In the genomic region with DNA sequence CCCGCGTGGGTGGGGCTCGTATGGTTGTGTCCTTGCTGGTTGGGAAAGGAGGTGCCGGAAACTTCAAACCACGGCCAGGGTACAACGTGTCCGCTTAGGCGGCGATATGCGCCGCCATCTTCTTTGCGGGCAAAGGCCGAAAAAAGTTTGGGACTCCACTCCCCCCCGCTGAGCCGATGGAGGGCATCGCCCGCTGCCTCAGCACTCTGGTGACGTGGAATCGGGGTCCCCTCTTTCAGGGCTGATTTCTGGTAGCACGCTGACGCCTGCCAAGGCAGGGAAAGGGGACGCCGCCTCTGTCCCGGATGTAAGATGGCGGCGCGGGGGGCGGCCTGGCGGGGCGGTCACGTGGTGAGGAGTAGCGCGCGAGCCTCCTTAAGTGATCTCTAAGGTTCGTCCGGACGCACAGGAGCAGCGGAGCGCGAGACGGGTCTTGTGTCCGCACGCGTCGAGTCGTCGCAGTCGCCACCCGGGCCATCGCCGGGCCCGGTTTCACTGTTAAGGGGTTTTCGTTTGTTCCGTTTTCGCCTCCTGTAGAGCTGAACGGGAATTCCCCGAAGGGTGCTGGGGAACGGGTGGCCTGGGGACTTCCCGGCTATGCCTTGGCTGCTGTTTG, we compare ENCODE assay signal across 8 cellular contexts.
A peak's percentile ranks its signal among the peaks of the same experiment; 100 is the strongest.
DNase-seq lines count a peak whose midpoint lies in the region; ATAC-seq and TF ChIP-seq lines count a peak whose summit lies in the region.

No MANE protein-coding gene starts in this region.

- peaks cover 28% of the 10 kb centered on the region for H3K36me3 ChIP-seq in DOHH2 (ENCODE audit: control insufficient read depth, low read length)
- no peaks in the 10 kb centered on the region for H3K36me3 ChIP-seq in GM23338 (ENCODE audit: insufficient read depth)

- no peaks in the 10 kb centered on the region for H3K9me3 ChIP-seq in DOHH2 (ENCODE audit: control insufficient read depth, insufficient read depth, low read length)

- no peaks in the 10 kb centered on the region for H3K9me3 Mint-ChIP-seq in GM23338
- H3K9me3 Mint-ChIP-seq in activated T-helper 17 cell treated with anti-CD3 and anti-CD28 coated beads, Interleukin-2, amount 50 U/mL, for 72 hours, result no peaks in the 10 kb centered on the region
- H3K9me3 Mint-ChIP-seq in natural killer cell treated with Interleukin-12 subunit alpha and Interleukin-12 subunit beta and Interleukin-15 and Interleukin-18, amount 100 ng/mL, for 72 hours, result no peaks in the 10 kb centered on the region

- H3K27ac ChIP-seq in DOHH2 (ENCODE audit: low read depth, low read length) (peak overlapping the region; percentile 96), GM23338 (ENCODE audit: low read depth) (peak overlapping the region; percentile 98)

- H3F3A ChIP-seq in DOHH2 (ENCODE audit: control insufficient read depth, insufficient read depth), result peaks cover 9% of the 10 kb centered on the region
- H3F3A ChIP-seq in GM23338 (replicated peaks; ENCODE audit: low read depth), result no peaks in the 10 kb centered on the region

- H3K27ac Mint-ChIP-seq in GM23338, result peak overlapping the region; percentile 98
- peak overlapping the region; percentile 99 for H3K27ac Mint-ChIP-seq in activated T-helper 17 cell treated with anti-CD3 and anti-CD28 coated beads, Interleukin-2, amount 50 U/mL, for 72 hours
- peak overlapping the region; percentile 100 for H3K27ac Mint-ChIP-seq in natural killer cell treated with Interleukin-12 subunit alpha and Interleukin-12 subunit beta and Interleukin-15 and Interleukin-18, amount 100 ng/mL, for 72 hours

- H3K9me2 ChIP-seq in DOHH2 (replicated peaks; ENCODE audit: control insufficient read depth, low read length), result no peaks in the 10 kb centered on the region
- H3K9me2 ChIP-seq in GM23338 (ENCODE audit: insufficient read depth), result no peaks in the 10 kb centered on the region

- H3K4me3 ChIP-seq in DOHH2 (ENCODE audit: low read length) (peak overlapping the region; percentile 93), GM23338 (peak overlapping the region; percentile 74)

- peaks cover 43% of the 10 kb centered on the region for H3K4me1 ChIP-seq in DOHH2 (ENCODE audit: control insufficient read depth, low read length)
- H3K4me1 ChIP-seq in GM23338 (ENCODE audit: insufficient read depth), result peaks cover 26% of the 10 kb centered on the region

- no peak for TF ChIP-seq CTCF in DOHH2 (IDR thresholded peaks at IDR 0.05; ENCODE audit: low read depth, low read length, poor library complexity, severe bottlenecking)
- TF ChIP-seq CTCF in GM23338 (conservative IDR thresholded peaks at IDR 0.05; ENCODE audit: low read depth in 2 of 2), result no peak

- H3K4me1 Mint-ChIP-seq in GM23338, result peaks cover 43% of the 10 kb centered on the region
- H3K4me1 Mint-ChIP-seq in activated T-helper 17 cell treated with anti-CD3 and anti-CD28 coated beads, Interleukin-2, amount 50 U/mL, for 72 hours, result peaks cover 22% of the 10 kb centered on the region
- peaks cover 30 to 50% of the 10 kb centered on the region in 2 donors for H3K4me1 Mint-ChIP-seq in natural killer cell treated with Interleukin-12 subunit alpha and Interleukin-12 subunit beta and Interleukin-15 and Interleukin-18, amount 100 ng/mL, for 72 hours (ENCODE audit: low read depth in 2 of 2)

- peak overlapping the region; percentile 70 for H3K4me2 ChIP-seq in DOHH2 (ENCODE audit: low read length)
- peak overlapping the region; percentile 94 for H3K4me2 ChIP-seq in GM23338

- no peaks in the 10 kb centered on the region for H3K27me3 ChIP-seq in DOHH2 (ENCODE audit: control insufficient read depth, low read length)
- H3K27me3 ChIP-seq in GM23338 (ENCODE audit: insufficient read depth), result no peaks in the 10 kb centered on the region

- peak; percentile 70 for ATAC-seq in GM23338
- ATAC-seq in activated T-helper 17 cell treated with anti-CD3 and anti-CD28 coated beads, Interleukin-2, amount 50 U/mL, for 72 hours (replicated peaks), result peak; percentile 73
- peak; percentile 81 to 83 for ATAC-seq in natural killer cell treated with Interleukin-12 subunit alpha and Interleukin-12 subunit beta and Interleukin-15 and Interleukin-18, amount 100 ng/mL, for 72 hours

- no peaks in the 10 kb centered on the region; the same call in 2 of the 3 replicates for H3K36me3 Mint-ChIP-seq in GM23338 (ENCODE audit: low read depth)
- peaks cover 21% of the 10 kb centered on the region for H3K36me3 Mint-ChIP-seq in activated T-helper 17 cell treated with anti-CD3 and anti-CD28 coated beads, Interleukin-2, amount 50 U/mL, for 72 hours (ENCODE audit: low read depth)
- no peaks in the 10 kb centered on the region for H3K36me3 Mint-ChIP-seq in natural killer cell treated with Interleukin-12 subunit alpha and Interleukin-12 subunit beta and Interleukin-15 and Interleukin-18, amount 100 ng/mL, for 72 hours

- DNase-seq in GM23338 (ENCODE audit: low spot score) (peak; percentile 95), Kasumi-1 (lab: John Stamatoyannopoulos, UW) (peak; percentile 89), RKO (ENCODE audit: low spot score) (peak; percentile 94), fibroblast of peridontal ligament (ENCODE audit: extremely low read depth) (peak; percentile 89)
- DNase-seq in natural killer cell treated with Interleukin-12 subunit alpha and Interleukin-12 subunit beta and Interleukin-15 and Interleukin-18, amount 100 ng/mL, for 72 hours (ENCODE audit: low spot score), result peak; percentile 93
- DNase-seq in stimulated activated naive CD4-positive, alpha-beta T cell treated with Interleukin-2 at 50 U/mL for 16 hours (lab: John Stamatoyannopoulos, UW), result peak; percentile 91

- H4K20me1 ChIP-seq in DOHH2 (ENCODE audit: control insufficient read depth, insufficient read depth, low read depth, low read length) (0 out of 2 replicates have a peak, but pooled peaks cover 4% of the 10 kb centered on the region), GM23338 (replicated peaks; ENCODE audit: insufficient read depth) (no peaks in the 10 kb centered on the region; the same call in 1 of the 2 replicates)

- H3K79me2 ChIP-seq in DOHH2 (ENCODE audit: control insufficient read depth, low read length) (peaks cover 38% of the 10 kb centered on the region), GM23338 (replicated peaks; ENCODE audit: insufficient read depth) (peaks cover 39% of the 10 kb centered on the region)

- H3K4me3 Mint-ChIP-seq in GM23338, result peak overlapping the region; percentile 84
- peak overlapping the region; percentile 96 for H3K4me3 Mint-ChIP-seq in activated T-helper 17 cell treated with anti-CD3 and anti-CD28 coated beads, Interleukin-2, amount 50 U/mL, for 72 hours
- peak overlapping the region; percentile 91 for H3K4me3 Mint-ChIP-seq in natural killer cell treated with Interleukin-12 subunit alpha and Interleukin-12 subunit beta and Interleukin-15 and Interleukin-18, amount 100 ng/mL, for 72 hours

- peaks cover 12% of the 10 kb centered on the region for H3K27me3 Mint-ChIP-seq in GM23338 (ENCODE audit: insufficient read depth, low read depth, poor library complexity)
- no peaks in the 10 kb centered on the region for H3K27me3 Mint-ChIP-seq in activated T-helper 17 cell treated with anti-CD3 and anti-CD28 coated beads, Interleukin-2, amount 50 U/mL, for 72 hours
- H3K27me3 Mint-ChIP-seq in natural killer cell treated with Interleukin-12 subunit alpha and Interleukin-12 subunit beta and Interleukin-15 and Interleukin-18, amount 100 ng/mL, for 72 hours, result no peaks in the 10 kb centered on the region

- no peak overlapping the region for H2AFZ ChIP-seq in GM23338

TF ChIP-seq in GM23338, 12 proteins besides CTCF, POLR2A, EP300 and RAD21 (continues in another document):
- TF ChIP-seq EZH2phosphoT487 (IDR thresholded peaks at IDR 0.05; ENCODE audit: unreplicated experiment), result no peak
- no peak for TF ChIP-seq STAT1 (IDR thresholded peaks at IDR 0.05; ENCODE audit: unreplicated experiment)
- no peak for TF ChIP-seq JUNB (IDR thresholded peaks at IDR 0.05; ENCODE audit: unreplicated experiment)
- no peak for TF ChIP-seq NANOG (IDR thresholded peaks at IDR 0.05; ENCODE audit: borderline replicate concordance)
- no peak for TF ChIP-seq ETS1 (IDR thresholded peaks at IDR 0.05)
- TF ChIP-seq REST (IDR thresholded peaks at IDR 0.05; ENCODE audit: unreplicated experiment), result no peak
- TF ChIP-seq ZNF114 (CRISPR knock-in tag; IDR thresholded peaks at IDR 0.05), result peak; percentile 92
- TF ChIP-seq ZNF331 (CRISPR knock-in tag; IDR thresholded peaks at IDR 0.05; ENCODE audit: low read depth), result no peak
- peak; percentile 88 for TF ChIP-seq CREB1 (CRISPR knock-in tag; IDR thresholded peaks at IDR 0.05; ENCODE audit: low read depth)
- TF ChIP-seq EZH2 (IDR thresholded peaks at IDR 0.05; ENCODE audit: low read depth, unreplicated experiment), result no peak

Comparison
In these comparisons a context has a peak if more than half of its experiments do, and no peak if none do; other contexts are left out.
1. Peak in every context shown above with its lines: DNase-seq, ATAC-seq, H3K4me3 ChIP-seq and H3K27ac ChIP-seq.